18 cellular contexts compared by ENCODE assay signal in genomic region chr14:99561827-99562226, GRCh38. TPM values are rescaled to one million over a fixed set of nuclear protein-coding genes. Genes with fewer than 3 reads are reported as not detected.
DNase-seq lines count a peak whose midpoint lies in the region; ATAC-seq and TF ChIP-seq lines count a peak whose summit lies in the region.
"Had no signal": no experiment of that assay in that cellular context is flagged by ENCODE, and none has a peak within 500 bp of the region (broad histone marks: within the 10 kb centered on the region; RNA-seq: fewer than 3 reads in every experiment).

No MANE protein-coding gene starts in this region.

- no peak overlapping the region for H3K4me3 ChIP-seq in left ventricle myocardium inferior
- no peak overlapping the region for H3K4me3 ChIP-seq in muscle layer of colon (ENCODE audit: low read depth in 1 of 2, low read length in 2 of 2)
- H3K4me3 ChIP-seq: HAP-1 had no signal

- H3K4me1 ChIP-seq in left ventricle myocardium inferior (peaks cover 70% of the 10 kb centered on the region), muscle layer of colon (ENCODE audit: insufficient read depth, low read length) (peaks cover 82% of the 10 kb centered on the region)

- H3K27me3 ChIP-seq in left ventricle myocardium inferior (ENCODE audit: low read depth) (no peaks in the 10 kb centered on the region), muscle layer of colon (ENCODE audit: control insufficient read depth in 1 of 2, insufficient read depth in 2 of 2, low read length in 2 of 2) (no peaks in the 10 kb centered on the region)
- H3K27me3 ChIP-seq: neutrophil had no signal

- H3K27ac Mint-ChIP-seq in brain: peak overlapping the region in 4 of 5 experiments; percentile 61 to 97 (median 92)
- H3K27ac Mint-ChIP-seq: memory B cell; stimulated activated effector memory CD8-positive, alpha-beta T cell treated with anti-CD3 and anti-CD28 coated beads, Interleukin-12 subunit alpha, Interleukin-12 subunit beta, amount 100 ng/mL, for 72 hours had no signal

- H3K27ac ChIP-seq in left ventricle myocardium inferior (replicated peaks) (peak overlapping the region; percentile 86), muscle layer of colon (ENCODE audit: low read depth, low read length) (peak overlapping the region; percentile 94)
- H3K27ac ChIP-seq: neutrophil had no signal

- no peak overlapping the region for H3K4me3 Mint-ChIP-seq in brain
- H3K4me3 Mint-ChIP-seq: memory B cell; stimulated activated effector memory CD8-positive, alpha-beta T cell treated with anti-CD3 and anti-CD28 coated beads, Interleukin-12 subunit alpha, Interleukin-12 subunit beta, amount 100 ng/mL, for 72 hours had no signal

- ATAC-seq in left cardiac atrium: no peak
- ATAC-seq in GM21515 (IDR thresholded peaks at IDR 0.05; ENCODE audit: unreplicated experiment): no peak
- no peak for ATAC-seq in GM18870 (IDR thresholded peaks at IDR 0.05; ENCODE audit: unreplicated experiment)
- ATAC-seq: activated CD4-positive, CD25-positive, alpha-beta regulatory T cell treated with anti-CD3 and anti-CD28 coated beads, Interleukin-2, amount 50 U/mL, for 24 hours; stimulated activated effector memory CD8-positive, alpha-beta T cell treated with anti-CD3 and anti-CD28 coated beads, Interleukin-12 subunit alpha, Interleukin-12 subunit beta, amount 100 ng/mL, for 72 hours had no signal

- DNase-seq in left ventricle myocardium inferior: no peak
- no peak for DNase-seq in left cardiac atrium
- no peak for DNase-seq in T-helper 9 cell
- DNase-seq in GM19238 (ENCODE audit: insufficient read length, low spot score): no peak
- DNase-seq: activated CD8-positive, alpha-beta memory T cell treated with anti-CD3 and anti-CD28 coated beads, Interleukin-2, amount 50 U/mL, for 4 hours; foreskin fibroblast; NCI-H526 treated with DMSO at 0.1 percent for 48 hours; RPMI8226; T-helper 1 cell had no signal

- H3K36me3 ChIP-seq in left ventricle myocardium inferior (no peaks in the 10 kb centered on the region), muscle layer of colon (ENCODE audit: insufficient read depth, low read length) (no peaks in the 10 kb centered on the region)
- H3K36me3 ChIP-seq: HAP-1, neutrophil had no signal

- TF ChIP-seq CTCF in left ventricle myocardium inferior (IDR thresholded peaks at IDR 0.05; ENCODE audit: borderline replicate concordance) (no peak), brain (conservative IDR thresholded peaks at IDR 0.05) (no peak)

- peak overlapping the region; percentile 11 for H3K9ac ChIP-seq in muscle layer of colon (ENCODE audit: low read length)

- H3K36me3 Mint-ChIP-seq in brain: peaks cover 12% of the 10 kb centered on the region
- H3K36me3 Mint-ChIP-seq: memory B cell; stimulated activated effector memory CD8-positive, alpha-beta T cell treated with anti-CD3 and anti-CD28 coated beads, Interleukin-12 subunit alpha, Interleukin-12 subunit beta, amount 100 ng/mL, for 72 hours had no signal

- H3K9me3 Mint-ChIP-seq in brain: peaks cover 0 to 8% (median 5%) of the 10 kb centered on the region in 5 experiments
- H3K9me3 Mint-ChIP-seq: stimulated activated effector memory CD8-positive, alpha-beta T cell treated with anti-CD3 and anti-CD28 coated beads, Interleukin-12 subunit alpha, Interleukin-12 subunit beta, amount 100 ng/mL, for 72 hours had no signal

- intact Hi-C loops in left ventricle myocardium inferior (cut with micrococcal nuclease) (no loop called here), left cardiac atrium (cut with DNase I) (no loop called here)

- peaks cover 76% of the 10 kb centered on the region for H3K4me1 Mint-ChIP-seq in brain

- H3K27me3 Mint-ChIP-seq in brain: no peaks in the 10 kb centered on the region

- H3K9me3 ChIP-seq in left ventricle myocardium inferior (replicated peaks) (no peaks in the 10 kb centered on the region), muscle layer of colon (ENCODE audit: low read length) (no peaks in the 10 kb centered on the region)
- H3K9me3 ChIP-seq: HAP-1, neutrophil had no signal

RNA-seq across cellular contexts. Expression of gene CCDC85C, which starts 42.2 kb away (rescaled TPM):
- 41.0 TPM for total RNA-seq in left ventricle myocardium inferior
- total RNA-seq in left cardiac atrium: 10 to 100 TPM; 21.4 to 24.7 TPM
- polyA plus RNA-seq in brain (ENCODE audit: insufficient read depth, low read depth, low replicate concordance): 41.4 TPM
